ENCODE assay signal across 7 cellular contexts in genomic region chrX:136146614-136147319, GRCh38. TPM values are rescaled to one million over a fixed set of nuclear protein-coding genes. Genes with fewer than 3 reads are reported as not detected.
DNase-seq lines count a peak whose midpoint lies in the region; ATAC-seq and TF ChIP-seq lines count a peak whose summit lies in the region.

No MANE protein-coding gene starts in this region.

- H3K79me1 ChIP-seq in mesendoderm (ENCODE audit: low read length): no peaks in the 10 kb centered on the region

- H3K27me3 ChIP-seq in mesendoderm (ENCODE audit: insufficient read depth, low read length, poor library complexity) (no peaks in the 10 kb centered on the region), suprapubic skin (no peaks in the 10 kb centered on the region)

- H2BK120ac ChIP-seq in mesendoderm (ENCODE audit: low read depth, low read length): no peak overlapping the region

- H3K4me3 ChIP-seq in mesendoderm (ENCODE audit: low read length) (peak overlapping the region; percentile 8), suprapubic skin (peak overlapping the region; percentile 70)

- H3K4ac ChIP-seq in mesendoderm (ENCODE audit: low read depth, low read length): no peak overlapping the region

- no peak overlapping the region for H4K5ac ChIP-seq in mesendoderm (ENCODE audit: low read length)

- H3K4me3 Mint-ChIP-seq in T-helper 1 cell treated with Interleukin-12 subunit alpha and Interleukin-12 subunit beta and Interleukin-4 antibody, amounts not matched to agents 30 μg/mL and 1 μg/mL, for 36 hours: peak overlapping the region; percentile 83

- H3K36me3 Mint-ChIP-seq in T-helper 1 cell treated with Interleukin-12 subunit alpha and Interleukin-12 subunit beta and Interleukin-4 antibody, amounts not matched to agents 30 μg/mL and 1 μg/mL, for 36 hours (ENCODE audit: low read depth): no peaks in the 10 kb centered on the region

- no peak overlapping the region for H2AK5ac ChIP-seq in mesendoderm (ENCODE audit: low read length)

- ATAC-seq in HG02678 (IDR thresholded peaks at IDR 0.05; ENCODE audit: unreplicated experiment): peak; percentile 29
- ATAC-seq in HG03095 (IDR thresholded peaks at IDR 0.05; ENCODE audit: unreplicated experiment): no peak

- no peaks in the 10 kb centered on the region for H3K9me3 Mint-ChIP-seq in T-helper 1 cell treated with Interleukin-12 subunit alpha and Interleukin-12 subunit beta and Interleukin-4 antibody, amounts not matched to agents 30 μg/mL and 1 μg/mL, for 36 hours

- H3K23ac ChIP-seq in mesendoderm (ENCODE audit: low read length): no peak overlapping the region

- no peak overlapping the region for H2BK15ac ChIP-seq in mesendoderm (replicated peaks; ENCODE audit: low read depth)

- peak overlapping the region; percentile 53 for H3K9ac ChIP-seq in mesendoderm (ENCODE audit: low read length)

- no peak for TF ChIP-seq CTCF in suprapubic skin (IDR thresholded peaks at IDR 0.05)

- peak overlapping the region; percentile 20 for H3K4me2 ChIP-seq in mesendoderm (ENCODE audit: low read length)

- no peak for DNase-seq in mesendoderm
- DNase-seq in suprapubic skin (ENCODE audit: low spot score in 2 of 2): peak in 1 of 2 donors; percentile 67
- DNase-seq in GOT3 (lab: John Stamatoyannopoulos, UW): no peak

- H2BK5ac ChIP-seq in mesendoderm (ENCODE audit: low read length): no peak overlapping the region

- H3K27me3 Mint-ChIP-seq in T-helper 1 cell treated with Interleukin-12 subunit alpha and Interleukin-12 subunit beta and Interleukin-4 antibody, amounts not matched to agents 30 μg/mL and 1 μg/mL, for 36 hours (ENCODE audit: low read depth): peaks cover 16% of the 10 kb centered on the region

- H3K4me1 Mint-ChIP-seq in T-helper 1 cell treated with Interleukin-12 subunit alpha and Interleukin-12 subunit beta and Interleukin-4 antibody, amounts not matched to agents 30 μg/mL and 1 μg/mL, for 36 hours (ENCODE audit: low read depth): peaks cover 9% of the 10 kb centered on the region

- no CpG with 5 or more reads among the region's 60 CpGs for whole genome bisulfite sequencing in mesendoderm (ENCODE audit: extremely low coverage, insufficient coverage, low lambda C conversion rate)
- WGBS in suprapubic skin: 47% methylated on average over 22 of the region's 60 CpGs

- TF ChIP-seq EP300 in suprapubic skin (IDR thresholded peaks at IDR 0.05): no peak

- H3K27ac ChIP-seq in cingulate gyrus (ENCODE audit: low read depth, low read length) (peak overlapping the region; percentile 39), mesendoderm (ENCODE audit: low read depth, low read length) (no peak overlapping the region), suprapubic skin (peak overlapping the region; percentile 73)

- no peak for TF ChIP-seq POLR2A in suprapubic skin (IDR thresholded peaks at IDR 0.05)

- H3K56ac ChIP-seq in mesendoderm (ENCODE audit: low read length): peak overlapping the region; percentile 70

- H3K36me3 ChIP-seq in mesendoderm (ENCODE audit: control insufficient read depth, insufficient read depth, low read length): no peaks in the 10 kb centered on the region
- no peaks in the 10 kb centered on the region for H3K36me3 ChIP-seq in suprapubic skin

- no peak overlapping the region for H4K8ac ChIP-seq in mesendoderm (ENCODE audit: low read depth, low read length)

- no peaks in the 10 kb centered on the region for H3K9me3 ChIP-seq in suprapubic skin

- H3K4me1 ChIP-seq in mesendoderm (ENCODE audit: control insufficient read depth, low read depth, low read length) (no peaks in the 10 kb centered on the region), suprapubic skin (peaks cover 7% of the 10 kb centered on the region)

- H3K18ac ChIP-seq in mesendoderm (ENCODE audit: low read length): peak overlapping the region; percentile 51

- H3K27ac Mint-ChIP-seq in T-helper 1 cell treated with Interleukin-12 subunit alpha and Interleukin-12 subunit beta and Interleukin-4 antibody, amounts not matched to agents 30 μg/mL and 1 μg/mL, for 36 hours: peak overlapping the region; percentile 36

- no peaks in the 10 kb centered on the region for H3K79me2 ChIP-seq in mesendoderm (ENCODE audit: control insufficient read depth, insufficient read depth, low read length)

RNA-seq across cellular contexts. Expression of gene FHL1, which starts 0.6 kb away (rescaled TPM):
- 17.6 TPM for polyA plus RNA-seq in mesendoderm (2013, experiment 1 of 2)
- polyA plus RNA-seq in mesendoderm (2013, experiment 2 of 2): 18.1 TPM
- 100 to 1,000 TPM in 2 of 4 donors, 10 to 100 TPM in 2; 64.1 to 225 (median 86.5) TPM for total RNA-seq in suprapubic skin
